ENCODE assay signal across 26 cellular contexts in genomic region chr2:21860913-21861312, GRCh38.
"Had no signal": no experiment of that assay in that cellular context is flagged by ENCODE, and none has a peak within 500 bp of the region (broad histone marks: within the 10 kb centered on the region; RNA-seq: fewer than 3 reads in every experiment).

No MANE protein-coding gene starts in this region.

- DNase-seq: activated CD4-positive, alpha-beta T cell treated with anti-CD3 and anti-CD28 coated beads for 36 hours; activated CD4-positive, CD25-positive, alpha-beta regulatory T cell; activated CD8-positive, alpha-beta memory T cell treated with anti-CD3 and anti-CD28 coated beads, Interleukin-2, amount 10 ng/mL, durations not matched to agents 7 days and 5 days; activated CD8-positive, alpha-beta T cell treated with anti-CD3 and anti-CD28 coated beads, Interleukin-2, amount 10 ng/mL, durations not matched to agents 7 days and 5 days; activated naive CD4-positive, alpha-beta T cell; activated T-cell treated with anti-CD3 and anti-CD28 coated beads, Interleukin-2, amount 50 U/mL, for 72 hours; anterior cingulate cortex; cerebellar nuclear complex; endodermal cell; foreskin melanocyte; left cardiac atrium; mammary epithelial cell; naive B cell; nephron progenitor cell; ovary; sigmoid colon; small intestine; stimulated activated CD4-positive, alpha-beta T cell treated with anti-CD3 and anti-CD28 coated beads, Interleukin-4, amount 100 ng/mL, for 24 hours; uterus had no signal

- H3K27me3 ChIP-seq: cardiac muscle cell, esophagus muscularis mucosa, neutrophil, ovary, sigmoid colon, uterus had no signal

- FAIRE-seq: keratinocyte, small intestine had no signal

- H3K4me3 ChIP-seq: cardiac muscle cell, esophagus muscularis mucosa, ovary, sigmoid colon, thoracic aorta, uterus had no signal

- H3K9me3 ChIP-seq: esophagus muscularis mucosa, neutrophil, ovary, thoracic aorta, uterus had no signal

- ATAC-seq: activated CD4-positive, alpha-beta T cell treated with anti-CD3 and anti-CD28 coated beads for 36 hours; activated CD8-positive, alpha-beta memory T cell treated with anti-CD3 and anti-CD28 coated beads, Interleukin-2, amount 10 ng/mL, durations not matched to agents 7 days and 5 days; activated CD8-positive, alpha-beta T cell treated with anti-CD3 and anti-CD28 coated beads, Interleukin-2, amount 10 ng/mL, durations not matched to agents 7 days and 5 days; activated naive CD4-positive, alpha-beta T cell treated with anti-CD3 and anti-CD28 coated beads, Interleukin-2, amount 50 U/mL, for 72 hours; activated T-cell treated with anti-CD3 and anti-CD28 coated beads, Interleukin-2, amount 50 U/mL, for 72 hours; left cardiac atrium; stimulated activated effector memory CD8-positive, alpha-beta T cell treated with anti-CD3 and anti-CD28 coated beads, Interleukin-12 subunit alpha, Interleukin-12 subunit beta, amount 100 ng/mL, for 72 hours had no signal

- H3K4me1 ChIP-seq: esophagus muscularis mucosa, sigmoid colon, uterus had no signal

- H3K36me3 ChIP-seq: cardiac muscle cell, esophagus muscularis mucosa, neutrophil, ovary, sigmoid colon, thoracic aorta, uterus had no signal

- H3K27ac ChIP-seq: cardiac muscle cell, esophagus muscularis mucosa, neutrophil, ovary, sigmoid colon, thoracic aorta, uterus had no signal
